Comparison of ENCODE assay signal across 19 cellular contexts in genomic region chr14:97039717-97040363, GRCh38.
"Had no signal": no experiment of that assay in that cellular context is flagged by ENCODE, and none has a peak within 500 bp of the region (broad histone marks: within the 10 kb centered on the region; RNA-seq: fewer than 3 reads in every experiment).

No MANE protein-coding gene starts in this region.

- DNase-seq: effector memory CD4-positive, alpha-beta T cell; foreskin fibroblast; glutamatergic neuron; immature natural killer cell; left lung; lower lobe of right lung; natural killer cell; nucleus accumbens; ovary; sigmoid colon; stimulated activated CD4-positive, alpha-beta T cell treated with anti-CD3 and anti-CD28 coated beads, Interleukin-12 subunit alpha, Interleukin-12 subunit beta, amount 100 ng/mL, for 4 hours; stimulated activated CD4-positive, alpha-beta T cell treated with anti-CD3 and anti-CD28 coated beads, Interleukin-2, amount 100 ng/mL, for 48 hours; stimulated activated naive CD4-positive, alpha-beta T cell treated with Interleukin-2 at 50 U/mL for 16 hours had no signal

- H3K27me3 ChIP-seq: ovary, right atrium auricular region had no signal

- H3K9me3 ChIP-seq: ovary had no signal

- H3K27ac ChIP-seq: gastroesophageal sphincter, left lung, lower lobe of right lung, ovary, right atrium auricular region, sigmoid colon, skin epidermis had no signal

- H3K4me1 ChIP-seq: gastroesophageal sphincter, left lung, lower lobe of right lung, right atrium auricular region, sigmoid colon had no signal

- FAIRE-seq: keratinocyte, urothelium cell line had no signal

- H3K36me3 ChIP-seq: gastroesophageal sphincter, left lung, lower lobe of right lung, ovary, right atrium auricular region, sigmoid colon had no signal

- H3K4me3 ChIP-seq: gastroesophageal sphincter, left lung, lower lobe of right lung, ovary, right atrium auricular region, sigmoid colon, skin epidermis had no signal

- ATAC-seq: esophagus mucosa, gastroesophageal sphincter, left lung, lower lobe of right lung, natural killer cell had no signal
